9 cellular contexts compared by ENCODE assay signal in the genomic region with DNA sequence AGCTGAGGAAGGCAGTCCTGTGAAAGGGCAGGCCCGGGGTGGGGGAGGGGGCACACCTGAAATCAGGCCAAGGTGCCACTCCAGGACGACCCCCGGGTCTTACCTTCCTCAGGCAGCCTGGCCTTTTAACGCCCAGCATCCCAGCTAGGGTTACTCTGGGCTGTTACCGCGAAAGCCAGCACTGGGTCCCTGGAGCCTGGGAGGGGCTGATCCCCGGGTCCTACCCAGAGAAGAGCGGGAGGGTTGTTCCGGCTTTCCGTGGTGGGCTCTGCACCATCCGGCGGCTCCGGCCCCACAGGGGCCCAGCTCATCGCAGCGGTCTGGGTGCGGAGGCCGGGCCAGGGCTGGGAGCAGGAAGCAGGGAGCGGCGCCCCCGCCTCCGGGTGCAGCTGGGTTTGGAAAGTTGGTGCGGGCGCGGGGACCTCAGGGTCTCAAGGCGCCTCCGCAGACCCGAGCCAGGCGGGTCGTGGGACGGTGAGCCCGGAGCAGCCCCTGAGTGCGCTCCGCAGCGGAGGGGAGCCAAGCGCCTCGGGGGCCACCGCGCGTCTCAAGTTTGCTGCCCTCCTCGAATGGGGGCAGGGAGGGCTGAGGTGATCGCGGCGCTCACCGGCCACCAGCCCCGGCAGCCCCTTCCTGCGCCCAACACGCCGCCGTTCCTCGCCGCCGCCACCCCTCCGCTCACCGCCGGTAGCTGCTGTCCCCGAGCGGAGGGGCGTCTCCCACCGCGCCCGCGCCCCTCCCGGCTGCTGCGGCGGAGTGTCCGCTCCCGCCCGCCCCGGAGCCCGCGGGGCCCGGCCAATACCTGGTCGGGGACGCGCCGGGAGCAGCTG. TPM values are rescaled to one million over a fixed set of nuclear protein-coding genes. Genes with fewer than 3 reads are reported as not detected.
DNase-seq lines count a peak whose midpoint lies in the region; ATAC-seq and TF ChIP-seq lines count a peak whose summit lies in the region.
"Had no signal": no experiment of that assay in that cellular context is flagged by ENCODE, and none has a peak within 500 bp of the region (broad histone marks: within the 10 kb centered on the region; RNA-seq: fewer than 3 reads in every experiment).

No MANE protein-coding gene starts in this region.

- no peaks in the 10 kb centered on the region for H3K27me3 ChIP-seq in right atrium auricular region

- DNase-seq in GM10266 (ENCODE audit: extremely low spot score): peak; percentile 51
- peak; percentile 12 for DNase-seq in activated CD8-positive, alpha-beta T cell treated with anti-CD3 and anti-CD28 coated beads for 36 hours
- DNase-seq in right atrium auricular region (ENCODE audit: low spot score): no peak
- peak; percentile 73 for DNase-seq in retina
- DNase-seq in stimulated activated CD4-positive, alpha-beta T cell treated with anti-CD3 and anti-CD28 coated beads, Interleukin-4, amount 100 ng/mL, for 4 hours: no peak
- no peak for DNase-seq in NCI-H2171 treated with DMSO at 0.1 percent for 48 hours (lab: John Stamatoyannopoulos, UW)
- no peak for DNase-seq in stimulated activated CD4-positive, alpha-beta T cell treated with anti-CD3 and anti-CD28 coated beads, Interleukin-4, amount 100 ng/mL, for 1 hour
- no peak for DNase-seq in SW 1271 (lab: John Stamatoyannopoulos, UW)
- DNase-seq: activated CD4-positive, alpha-beta memory T cell treated with anti-CD3 and anti-CD28 coated beads, Interleukin-2, amount 10 ng/mL, durations not matched to agents 7 days and 5 days had no signal

- no peak for ATAC-seq in activated CD8-positive, alpha-beta T cell treated with anti-CD3 and anti-CD28 coated beads for 36 hours

- H3K27ac Mint-ChIP-seq in activated CD8-positive, alpha-beta T cell treated with anti-CD3 and anti-CD28 coated beads for 36 hours: no peak overlapping the region
- H3K27ac Mint-ChIP-seq: activated CD4-positive, alpha-beta memory T cell treated with anti-CD3 and anti-CD28 coated beads, Interleukin-2, amount 10 ng/mL, durations not matched to agents 7 days and 5 days had no signal

- CTCF ChIA-PET in activated CD8-positive, alpha-beta T cell treated with anti-CD3 and anti-CD28 coated beads for 36 hours (lab: Charles Lee): interaction anchor here (1.0 to 1.6 kb wide), 2 partner anchors 9 to 106 kb away, joined by 5 to 8 read pairs; no protein-coding TSS in a partner anchor

- H3K4me1 Mint-ChIP-seq in activated CD8-positive, alpha-beta T cell treated with anti-CD3 and anti-CD28 coated beads for 36 hours (ENCODE audit: low read depth): peaks cover 7% of the 10 kb centered on the region

- H3K9me3 ChIP-seq in right atrium auricular region: no peaks in the 10 kb centered on the region

- H3K4me1 ChIP-seq in right atrium auricular region: peaks cover 0 to 35% of the 10 kb centered on the region in 2 donors

- POLR2A ChIA-PET in activated CD8-positive, alpha-beta T cell treated with anti-CD3 and anti-CD28 coated beads for 36 hours (lab: Charles Lee): no interaction called here

- H3K27me3 Mint-ChIP-seq in activated CD8-positive, alpha-beta T cell treated with anti-CD3 and anti-CD28 coated beads for 36 hours: peaks cover 51% of the 10 kb centered on the region

- peak overlapping the region; percentile 67 to 73 for H3K4me3 ChIP-seq in right atrium auricular region

- no peaks in the 10 kb centered on the region for H3K9me3 Mint-ChIP-seq in activated CD8-positive, alpha-beta T cell treated with anti-CD3 and anti-CD28 coated beads for 36 hours
- H3K9me3 Mint-ChIP-seq: activated CD4-positive, alpha-beta memory T cell treated with anti-CD3 and anti-CD28 coated beads, Interleukin-2, amount 10 ng/mL, durations not matched to agents 7 days and 5 days had no signal

- H3K36me3 Mint-ChIP-seq in activated CD8-positive, alpha-beta T cell treated with anti-CD3 and anti-CD28 coated beads for 36 hours (ENCODE audit: low read depth): no peaks in the 10 kb centered on the region

- no peaks in the 10 kb centered on the region for H3K36me3 ChIP-seq in right atrium auricular region

- no peak overlapping the region for H3K4me3 Mint-ChIP-seq in activated CD8-positive, alpha-beta T cell treated with anti-CD3 and anti-CD28 coated beads for 36 hours
- H3K4me3 Mint-ChIP-seq: activated CD4-positive, alpha-beta memory T cell treated with anti-CD3 and anti-CD28 coated beads, Interleukin-2, amount 10 ng/mL, durations not matched to agents 7 days and 5 days had no signal

- intact Hi-C loops in activated CD8-positive, alpha-beta T cell treated with anti-CD3 and anti-CD28 coated beads for 36 hours (cut with micrococcal nuclease): no loop called here

- peak overlapping the region; percentile 65 to 71 for H3K27ac ChIP-seq in right atrium auricular region

- no peak for TF ChIP-seq CTCF in GM10266 (IDR thresholded peaks at IDR 0.05; ENCODE audit: control insufficient read depth, insufficient read depth, low read depth, missing control alignments)
- TF ChIP-seq CTCF in activated CD8-positive, alpha-beta T cell treated with anti-CD3 and anti-CD28 coated beads for 36 hours (IDR thresholded peaks at IDR 0.05): no peak
- no peak for TF ChIP-seq CTCF in right atrium auricular region (IDR thresholded peaks at IDR 0.05)

RNA-seq across cellular contexts. Expression of gene CHST1, which starts 0.8 kb away (rescaled TPM):
- not detected for total RNA-seq in activated CD8-positive, alpha-beta T cell treated with anti-CD3 and anti-CD28 coated beads for 36 hours
- total RNA-seq in right atrium auricular region: 1 to 10 TPM; 2.7 to 5.4 TPM
- total RNA-seq: activated CD4-positive, alpha-beta memory T cell treated with anti-CD3 and anti-CD28 coated beads, Interleukin-2, amount 10 ng/mL, durations not matched to agents 7 days and 5 days had no signal

Comparison
In these comparisons a context has a peak if more than half of its experiments do, and no peak if none do; other contexts are left out.
1. DNase-seq: peak in GM10266 (single experiment), activated CD8-positive, alpha-beta T cell treated with anti-CD3 and anti-CD28 coated beads for 36 hours (single experiment) and retina (single experiment); none in right atrium auricular region (single experiment), stimulated activated CD4-positive, alpha-beta T cell treated with anti-CD3 and anti-CD28 coated beads, Interleukin-4, amount 100 ng/mL, for 4 hours (0 of 2), NCI-H2171 treated with DMSO at 0.1 percent for 48 hours (single experiment), stimulated activated CD4-positive, alpha-beta T cell treated with anti-CD3 and anti-CD28 coated beads, Interleukin-4, amount 100 ng/mL, for 1 hour (single experiment) and SW 1271 (0 of 2).